23 cellular contexts compared by ENCODE assay signal in genomic region chr1:200379940-200380588, GRCh38. TPM values are rescaled to one million over a fixed set of nuclear protein-coding genes. Genes with fewer than 3 reads are reported as not detected.
DNase-seq lines count a peak whose midpoint lies in the region; ATAC-seq and TF ChIP-seq lines count a peak whose summit lies in the region.
"Had no signal": no experiment of that assay in that cellular context is flagged by ENCODE, and none has a peak within 500 bp of the region (broad histone marks: within the 10 kb centered on the region; RNA-seq: fewer than 3 reads in every experiment).

No MANE protein-coding gene starts in this region.

- POLR2A ChIA-PET in RWPE1 (lab: Yijun Ruan, JAX; ENCODE audit: low non-redundant PET), result no interaction called here

- ATAC-seq in HG02970 (IDR thresholded peaks at IDR 0.05; ENCODE audit: low FRiP score, unreplicated experiment), result no peak
- ATAC-seq: natural killer cell had no signal

- H2AFZ ChIP-seq in GM23248, result no peak overlapping the region

- no peak for TF ChIP-seq CTCF in RWPE1 (conservative IDR thresholded peaks at IDR 0.05; ENCODE audit: low read depth)
- no peak for TF ChIP-seq CTCF in colonic mucosa (IDR thresholded peaks at IDR 0.05)

- CTCF ChIA-PET in RWPE1 (lab: Yijun Ruan, JAX), result interaction anchor here (0.6 kb wide), 2 partner anchors 30 to 696 kb away, joined by 3 read pairs; partner anchors contain the start of gene ZNF281

- no peak for DNase-seq in GM23248
- DNase-seq in RWPE1 (ENCODE audit: low spot score), result no peak
- DNase-seq in epithelial cell of prostate (ENCODE audit: low read depth, low spot score), result no peak
- no peak for DNase-seq in GM19240 (ENCODE audit: insufficient read length, low spot score)
- no peak for DNase-seq in colonic mucosa
- DNase-seq: activated gamma-delta T cell treated with Interleukin-2 at 50 U/mL for 16 hours; activated naive CD8-positive, alpha-beta T cell treated with anti-CD3 and anti-CD28 coated beads, Interleukin-2, amount 50 U/mL, for 24 hours; activated T-cell treated with anti-CD3 and anti-CD28 coated beads, Interleukin-2, amount 50 U/mL, for 1 hour; cerebellar nuclear complex; GDM1; glutamatergic neuron; natural killer cell; NCI-H1048; NCI-H1694 treated with DMSO at 0.1 percent for 48 hours; NCI-H2171 treated with DMSO at 0.1 percent for 48 hours; NCI-H524 treated with DMSO at 0.1 percent for 48 hours; occipital lobe; small intestine; stimulated activated CD4-positive, alpha-beta T cell treated with anti-CD3 and anti-CD28 coated beads, Interleukin-2, amount 100 ng/mL, for 24 hours had no signal

- no peaks in the 10 kb centered on the region for H3K9me2 ChIP-seq in GM23248 (ENCODE audit: insufficient read depth)

- H3K27me3 ChIP-seq in GM23248 (replicated peaks; ENCODE audit: insufficient read depth), result no peaks in the 10 kb centered on the region
- H3K27me3 ChIP-seq in skeletal muscle satellite cell (ENCODE audit: control insufficient read depth, insufficient read depth, low read length), result no peaks in the 10 kb centered on the region
- no peaks in the 10 kb centered on the region for H3K27me3 ChIP-seq in colonic mucosa
- H3K27me3 ChIP-seq: BLaER1 treated with 17β-estradiol and CSF1 and Interleukin-3, amounts not matched to agents 10 nM and 100 nM had no signal

- H3K4me3 ChIP-seq in GM23248 (no peak overlapping the region), skeletal muscle satellite cell (ENCODE audit: low read length) (no peak overlapping the region), colonic mucosa (no peak overlapping the region)
- H3K4me3 ChIP-seq: BLaER1 treated with 17β-estradiol and CSF1 and Interleukin-3, amounts not matched to agents 10 nM and 100 nM; HAP-1 had no signal

- peaks cover 55% of the 10 kb centered on the region for H3F3A ChIP-seq in GM23248 (ENCODE audit: insufficient read depth)

- WGBS in GM23248 (ENCODE audit: low coverage in 1 of 2, low lambda C conversion rate in 2 of 2, missing lambda C conversion rate in 2 of 2), 2 experiments, result 80% methylated on average over 3 of the region's 3 CpGs

- peak overlapping the region; percentile 61 for H3K4me2 ChIP-seq in GM23248 (ENCODE audit: unreplicated experiment)
- peak overlapping the region; percentile 73 for H3K4me2 ChIP-seq in skeletal muscle satellite cell (ENCODE audit: low read length)
- H3K4me2 ChIP-seq: BLaER1 treated with 17β-estradiol and CSF1 and Interleukin-3, amounts not matched to agents 10 nM and 100 nM had no signal

- H3K79me2 ChIP-seq in GM23248 (ENCODE audit: insufficient read depth), result no peaks in the 10 kb centered on the region

- H3K4me1 ChIP-seq in GM23248 (ENCODE audit: insufficient read depth) (peaks cover 44% of the 10 kb centered on the region), skeletal muscle satellite cell (ENCODE audit: control insufficient read depth, insufficient read depth, low read length) (peaks cover 25% of the 10 kb centered on the region), colonic mucosa (no peaks in the 10 kb centered on the region)

- no peaks in the 10 kb centered on the region for H4K20me1 ChIP-seq in GM23248 (ENCODE audit: insufficient read depth)
- H4K20me1 ChIP-seq: BLaER1 treated with 17β-estradiol and CSF1 and Interleukin-3, amounts not matched to agents 10 nM and 100 nM had no signal

- H3K36me3 ChIP-seq in GM23248 (ENCODE audit: low read depth) (no peaks in the 10 kb centered on the region), skeletal muscle satellite cell (ENCODE audit: insufficient read depth, low read length) (no peaks in the 10 kb centered on the region), colonic mucosa (no peaks in the 10 kb centered on the region)
- H3K36me3 ChIP-seq: BLaER1 treated with 17β-estradiol and CSF1 and Interleukin-3, amounts not matched to agents 10 nM and 100 nM; HAP-1 had no signal

- H3K9ac ChIP-seq in GM23248 (no peak overlapping the region), skeletal muscle satellite cell (ENCODE audit: low read depth, low read length) (peak overlapping the region; percentile 16), colonic mucosa (ENCODE audit: low read depth in 2 of 2, low read length in 2 of 2) (no peak overlapping the region)
- H3K9ac ChIP-seq: BLaER1 treated with 17β-estradiol and CSF1 and Interleukin-3, amounts not matched to agents 10 nM and 100 nM had no signal

- in situ Hi-C loops in GM23248 (cut with MboI), result no loop called here

- intact Hi-C loops in colonic mucosa (cut with DNase I), result no loop called here

- H3K27ac ChIP-seq in GM23248 (peak overlapping the region; percentile 51), RWPE1 (peak overlapping the region; percentile 94), epithelial cell of prostate (peak overlapping the region; percentile 87), colonic mucosa (no peak overlapping the region)
- H3K27ac ChIP-seq: BLaER1 treated with 17β-estradiol and CSF1 and Interleukin-3, amounts not matched to agents 10 nM and 100 nM had no signal

- H3K9me3 ChIP-seq in GM23248 (ENCODE audit: low read depth), result no peaks in the 10 kb centered on the region
- H3K9me3 ChIP-seq in skeletal muscle satellite cell (replicated peaks; ENCODE audit: low read length), result no peaks in the 10 kb centered on the region
- no peaks in the 10 kb centered on the region for H3K9me3 ChIP-seq in colonic mucosa
- H3K9me3 ChIP-seq: BLaER1 treated with 17β-estradiol and CSF1 and Interleukin-3, amounts not matched to agents 10 nM and 100 nM; HAP-1 had no signal

RNA-seq across cellular contexts. Expression of gene ZNF281, which starts 29.8 kb away (rescaled TPM):
- 41.6 and 45.2 TPM in 2 replicates for total RNA-seq in GM23248 (2014; rRNA removed; shearing (Covaris generic))
- 39.1 and 40.3 TPM in 2 replicates for polyA plus RNA-seq in GM23248 (2016; fragmentation: Nextera tagmentation; extraction: Ambion mirVana)
- total RNA-seq in skeletal muscle satellite cell (2012; rRNA removed), result 16.7 and 19.0 TPM in 2 replicates
- total RNA-seq in colonic mucosa, result 10 to 100 TPM in 1 of 2 donors, 1 to 10 TPM in 1; 8.5 to 11.8 TPM
